Comparison of ENCODE assay signal across 14 cellular contexts in genomic region chr11:95692526-95693270, GRCh38.
A peak's percentile ranks its signal among the peaks of the same experiment; 100 is the strongest.
DNase-seq lines count a peak whose midpoint lies in the region; ATAC-seq and TF ChIP-seq lines count a peak whose summit lies in the region.
"Had no signal": no experiment of that assay in that cellular context is flagged by ENCODE, and none has a peak within 500 bp of the region (broad histone marks: within the 10 kb centered on the region; RNA-seq: fewer than 3 reads in every experiment).

No MANE protein-coding gene starts in this region.

- ATAC-seq in GM19351 (IDR thresholded peaks at IDR 0.05; ENCODE audit: unreplicated experiment) (peak; percentile 40), Right ventricle myocardium superior (ENCODE audit: poor library complexity) (no peak)
- ATAC-seq: T-helper 17 cell, WTC11 had no signal

- H3K4me3 ChIP-seq in fibroblast of pulmonary artery (replicated peaks; ENCODE audit: low read depth, low read length) (no peak overlapping the region), suprapubic skin (no peak overlapping the region)

- H3K36me3 ChIP-seq in suprapubic skin: no peaks in the 10 kb centered on the region

- H3K4me1 ChIP-seq in suprapubic skin: peaks cover 8% of the 10 kb centered on the region
- H3K4me1 ChIP-seq: Caco-2 had no signal

- no peak overlapping the region for H3K27ac ChIP-seq in suprapubic skin

- 99% methylated on average over 3 of the region's 3 CpGs for WGBS in suprapubic skin

- intact Hi-C loops in Right ventricle myocardium superior (cut with DNase I): no loop called here

- TF ChIP-seq CTCF in fibroblast of pulmonary artery (IDR thresholded peaks at IDR 0.05; ENCODE audit: low read length, missing control alignments) (no peak), suprapubic skin (IDR thresholded peaks at IDR 0.05) (no peak)

- no peak for TF ChIP-seq EP300 in suprapubic skin (IDR thresholded peaks at IDR 0.05)

- H3K27me3 ChIP-seq in suprapubic skin: no peaks in the 10 kb centered on the region

- no peaks in the 10 kb centered on the region for H3K9me3 ChIP-seq in suprapubic skin

- DNase-seq in AG20443 (ENCODE audit: low spot score): peak; percentile 32
- DNase-seq in NCI-H526 (lab: John Stamatoyannopoulos, UW): peak; percentile 81 to 87
- DNase-seq in fibroblast of pulmonary artery (ENCODE audit: low read depth): peak; percentile 50
- DNase-seq in NCI-H2081 treated with DMSO at 0.1 percent for 48 hours (lab: John Stamatoyannopoulos, UW): no peak
- DNase-seq in suprapubic skin (ENCODE audit: low spot score in 2 of 2): no peak
- no peak for DNase-seq in Right ventricle myocardium superior
- DNase-seq in inferior parietal cortex (ENCODE audit: extremely low spot score): no peak
- DNase-seq: Caco-2, GDM1, NCI-H1694 treated with DMSO at 0.1 percent for 48 hours, NCI-H446 treated with DMSO at 0.1 percent for 48 hours, T-helper 17 cell had no signal

- TF ChIP-seq POLR2A in suprapubic skin (IDR thresholded peaks at IDR 0.05): no peak

Comparison
In these comparisons a context has a peak if more than half of its experiments do, and no peak if none do; other contexts are left out.
1. DNase-seq: peak in AG20443 (single experiment), NCI-H526 (2 of 2) and fibroblast of pulmonary artery (single experiment); none in NCI-H2081 treated with DMSO at 0.1 percent for 48 hours (single experiment), suprapubic skin (0 of 2), Right ventricle myocardium superior (single experiment) and inferior parietal cortex (single experiment).